ENCODE assay signal across 18 cellular contexts in the genomic region with DNA sequence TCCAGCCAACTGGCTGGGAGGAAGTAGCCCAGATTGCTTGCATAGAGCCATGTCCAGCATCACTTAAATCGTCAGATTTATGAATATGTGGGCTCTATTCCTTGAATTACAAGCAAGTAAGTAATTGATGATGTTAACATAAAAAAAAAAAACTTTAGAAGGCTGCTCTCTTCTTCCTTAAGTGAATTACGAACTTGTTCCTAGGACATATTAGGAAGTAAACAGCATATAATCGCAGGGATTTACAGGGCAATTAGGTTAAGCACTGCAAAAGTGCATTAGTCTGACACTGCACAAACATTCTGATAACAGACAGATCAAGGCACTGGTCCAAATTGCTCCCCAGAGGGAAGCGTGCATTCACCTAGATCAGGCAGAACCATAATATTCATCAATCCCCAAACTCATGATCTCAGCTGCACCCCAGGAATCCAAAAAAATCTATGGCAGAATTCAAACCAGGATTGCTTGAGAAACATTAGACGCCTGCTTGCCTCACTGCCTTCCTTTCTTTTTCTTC.
"Had no signal": no experiment of that assay in that cellular context is flagged by ENCODE, and none has a peak within 500 bp of the region (broad histone marks: within the 10 kb centered on the region; RNA-seq: fewer than 3 reads in every experiment).

No MANE protein-coding gene starts in this region.

- ATAC-seq: activated T-cell treated with anti-CD3 and anti-CD28 coated beads, Interleukin-2, amount 50 U/mL, for 72 hours; left cardiac atrium; lower lobe of right lung; T-helper 17 cell; upper lobe of right lung had no signal

- DNase-seq: activated CD4-positive, alpha-beta memory T cell treated with anti-CD3 and anti-CD28 coated beads, Interleukin-2, amount 10 ng/mL, durations not matched to agents 7 days and 5 days; activated naive CD8-positive, alpha-beta T cell treated with anti-CD3 and anti-CD28 coated beads for 36 hours; activated T-cell treated with anti-CD3 and anti-CD28 coated beads, Interleukin-2, amount 50 U/mL, for 72 hours; anterior cingulate cortex; brain microvascular endothelial cell; cortex of kidney; effector CD8-positive, alpha-beta T cell; foreskin melanocyte; left cardiac atrium; lower lobe of right lung; ovary; stimulated activated CD4-positive, alpha-beta T cell treated with anti-CD3 and anti-CD28 coated beads, Interleukin-12 subunit alpha, Interleukin-12 subunit beta, amount 100 ng/mL, for 4 hours; stimulated activated CD4-positive, alpha-beta T cell treated with anti-CD3 and anti-CD28 coated beads, Interleukin-2, amount 100 ng/mL, for 24 hours; stomach; T-helper 17 cell; upper lobe of right lung; WERI-Rb-1 had no signal

- H3K4me3 ChIP-seq: lower lobe of right lung, ovary, stomach, thoracic aorta, upper lobe of right lung had no signal

- H3K27ac ChIP-seq: brain microvascular endothelial cell, lower lobe of right lung, ovary, stomach, thoracic aorta, upper lobe of right lung, WERI-Rb-1 had no signal

- H3K36me3 ChIP-seq: brain microvascular endothelial cell, lower lobe of right lung, ovary, stomach, thoracic aorta, upper lobe of right lung, WERI-Rb-1 had no signal

- H3K4me1 ChIP-seq: lower lobe of right lung, stomach, upper lobe of right lung had no signal

- H3K9me3 ChIP-seq: lower lobe of right lung, ovary, stomach, thoracic aorta, upper lobe of right lung had no signal

- H3K27me3 ChIP-seq: brain microvascular endothelial cell, ovary, stomach, upper lobe of right lung had no signal
